ENCODE assay signal across 15 cellular contexts in the genomic region with DNA sequence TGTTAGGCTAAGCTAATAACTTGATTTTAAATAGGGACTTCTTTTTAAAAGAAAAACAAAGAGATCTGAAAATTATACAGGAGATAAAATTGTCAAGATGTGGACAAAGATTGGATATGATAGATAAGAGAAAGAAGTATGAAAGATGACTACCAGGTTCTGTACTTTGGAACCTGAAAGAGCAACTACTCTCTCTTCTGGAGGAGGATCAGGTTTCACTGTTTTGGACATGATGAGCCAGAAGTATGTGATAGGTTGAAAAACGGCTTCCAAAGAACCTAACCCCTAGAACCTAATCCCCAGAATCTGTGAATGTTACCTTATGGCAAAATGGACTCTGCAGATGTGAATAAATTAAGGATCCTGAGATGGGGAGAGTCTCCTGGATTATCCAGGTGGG. TPM values are rescaled to one million over a fixed set of nuclear protein-coding genes. Genes with fewer than 3 reads are reported as not detected.
A peak's percentile ranks its signal among the peaks of the same experiment; 100 is the strongest.
DNase-seq lines count a peak whose midpoint lies in the region; ATAC-seq and FAIRE-seq lines count a peak whose summit lies in the region.
"Had no signal": no experiment of that assay in that cellular context is flagged by ENCODE, and none has a peak within 500 bp of the region (broad histone marks: within the 10 kb centered on the region; RNA-seq: fewer than 3 reads in every experiment).

No MANE protein-coding gene starts in this region.

- H3K27me3 ChIP-seq in muscle layer of colon (ENCODE audit: control insufficient read depth in 1 of 2, insufficient read depth in 2 of 2, low read length in 2 of 2) = no peaks in the 10 kb centered on the region
- H3K27me3 ChIP-seq in small intestine (ENCODE audit: control insufficient read depth in 2 of 2, insufficient read depth in 2 of 2, low read length in 2 of 2) = no peaks in the 10 kb centered on the region
- H3K27me3 ChIP-seq: body of pancreas, right atrium auricular region had no signal

- 30 to 57% (median 56%) methylated on average over 1 of the region's 1 CpG for WGBS in small intestine, 3 donors

- H3K27me3 Mint-ChIP-seq in activated naive CD8-positive, alpha-beta T cell treated with anti-CD3 and anti-CD28 coated beads for 36 hours = no peaks in the 10 kb centered on the region

- peaks cover 63% of the 10 kb centered on the region for H3K4me1 Mint-ChIP-seq in activated naive CD8-positive, alpha-beta T cell treated with anti-CD3 and anti-CD28 coated beads for 36 hours

- H3K36me3 Mint-ChIP-seq in activated naive CD8-positive, alpha-beta T cell treated with anti-CD3 and anti-CD28 coated beads for 36 hours = peaks cover 40% of the 10 kb centered on the region

- peak overlapping the region; percentile 64 for H3K27ac Mint-ChIP-seq in activated naive CD8-positive, alpha-beta T cell treated with anti-CD3 and anti-CD28 coated beads for 36 hours

- no peaks in the 10 kb centered on the region for H3K9me3 Mint-ChIP-seq in activated naive CD8-positive, alpha-beta T cell treated with anti-CD3 and anti-CD28 coated beads for 36 hours

- DNase-seq in EH (ENCODE audit: low read depth) (peak; percentile 27), HuH-7 (ENCODE audit: low spot score) (peak; percentile 32), small intestine (no peak), EL (no peak)
- DNase-seq in activated naive CD8-positive, alpha-beta T cell treated with anti-CD3 and anti-CD28 coated beads for 36 hours = no peak
- DNase-seq: body of pancreas, NCI-H2081 treated with DMSO at 0.1 percent for 48 hours, RPMI8226 had no signal

- no peak overlapping the region for H3K9ac ChIP-seq in muscle layer of colon (ENCODE audit: low read length)

- H3K27ac ChIP-seq in muscle layer of colon (ENCODE audit: low read depth, low read length) = peak overlapping the region; percentile 14
- no peak overlapping the region for H3K27ac ChIP-seq in small intestine (ENCODE audit: low read depth in 1 of 2, low read length in 1 of 2)
- H3K27ac ChIP-seq: body of pancreas, right atrium auricular region had no signal

- H3K4me3 ChIP-seq in muscle layer of colon (ENCODE audit: low read depth in 1 of 2, low read length in 2 of 2) = no peak overlapping the region
- H3K4me3 ChIP-seq in small intestine (ENCODE audit: low read depth in 1 of 2, low read length in 2 of 2) = no peak overlapping the region
- H3K4me3 ChIP-seq: body of pancreas, right atrium auricular region had no signal

- H3K36me3 ChIP-seq in muscle layer of colon (ENCODE audit: insufficient read depth, low read length) (no peaks in the 10 kb centered on the region), small intestine (ENCODE audit: control insufficient read depth in 2 of 2, insufficient read depth in 2 of 2, low read length in 2 of 2) (peaks cover 0 to 2% of the 10 kb centered on the region in 2 donors)
- H3K36me3 ChIP-seq: right atrium auricular region had no signal

- H3K9me3 ChIP-seq in muscle layer of colon (ENCODE audit: low read length) (no peaks in the 10 kb centered on the region), small intestine (ENCODE audit: control insufficient read depth, low read depth) (no peaks in the 10 kb centered on the region)
- H3K9me3 ChIP-seq: body of pancreas, right atrium auricular region had no signal

- FAIRE-seq in small intestine (lab: Jason Lieb, UNC) = no peak
- FAIRE-seq: D721Med, endothelial cell of umbilical vein, GM12891, GM19239 had no signal

- ATAC-seq in GM18861 (IDR thresholded peaks at IDR 0.05; ENCODE audit: unreplicated experiment) = no peak
- ATAC-seq: body of pancreas had no signal

- H3K4me1 ChIP-seq in muscle layer of colon (ENCODE audit: insufficient read depth, low read length) = peaks cover 46% of the 10 kb centered on the region
- H3K4me1 ChIP-seq in small intestine (ENCODE audit: control insufficient read depth in 2 of 2, insufficient read depth in 1 of 2, low read depth in 1 of 2, low read length in 1 of 2) = peaks cover 0 to 15% of the 10 kb centered on the region in 2 donors

- no peak overlapping the region for H3K4me3 Mint-ChIP-seq in activated naive CD8-positive, alpha-beta T cell treated with anti-CD3 and anti-CD28 coated beads for 36 hours

RNA-seq across cellular contexts. Expression of gene RSBN1, which starts 26.2 kb away (rescaled TPM):
- total RNA-seq in activated naive CD8-positive, alpha-beta T cell treated with anti-CD3 and anti-CD28 coated beads for 36 hours = 10 to 100 TPM; 15.4 to 16.3 TPM
- polyA plus RNA-seq in small intestine = 1 to 10 TPM; 4.7 to 7.0 (median 5.1) TPM

RNA-seq across cellular contexts. Expression of gene PHTF1, which starts 26.8 kb away (rescaled TPM):
- 10 to 100 TPM; 14.5 to 17.2 TPM for total RNA-seq in activated naive CD8-positive, alpha-beta T cell treated with anti-CD3 and anti-CD28 coated beads for 36 hours
- 1 to 10 TPM in 2 of 3 donors, under 1 TPM in 1; 0.67 to 5.0 (median 2.7) TPM for polyA plus RNA-seq in small intestine

Comparison
In these comparisons a context has a peak if more than half of its experiments do, and no peak if none do; other contexts are left out.
1. DNase-seq: peak in EH (single experiment) and HuH-7 (single experiment); none in activated naive CD8-positive, alpha-beta T cell treated with anti-CD3 and anti-CD28 coated beads for 36 hours (single experiment), small intestine (single experiment) and EL (single experiment).